Comparison of ENCODE assay signal across 16 cellular contexts in genomic region chr10:6924166-6924565, GRCh38.
A peak's percentile ranks its signal among the peaks of the same experiment; 100 is the strongest.
DNase-seq lines count a peak whose midpoint lies in the region; ATAC-seq, FAIRE-seq and TF ChIP-seq lines count a peak whose summit lies in the region.
"Had no signal": no experiment of that assay in that cellular context is flagged by ENCODE, and none has a peak within 500 bp of the region (broad histone marks: within the 10 kb centered on the region; RNA-seq: fewer than 3 reads in every experiment).

No MANE protein-coding gene starts in this region.

- H3K4me1 ChIP-seq in astrocyte (ENCODE audit: insufficient read depth, low read length), result peaks cover 21% of the 10 kb centered on the region
- H3K4me1 ChIP-seq: BE2C had no signal

- no peaks in the 10 kb centered on the region for H3K27me3 ChIP-seq in astrocyte (ENCODE audit: insufficient read depth, low read length)

- TF ChIP-seq CTCF in astrocyte (IDR thresholded peaks at IDR 0.05; ENCODE audit: insufficient read depth, low read depth, low read length), result no peak

- no peak overlapping the region for H3K4me3 Mint-ChIP-seq in astrocyte (ENCODE audit: unreplicated experiment)

- H3K9me3 ChIP-seq in astrocyte (ENCODE audit: insufficient read depth, low read depth, low read length), result no peaks in the 10 kb centered on the region
- H3K9me3 ChIP-seq: BE2C, esophagus squamous epithelium had no signal

- H3K4me2 ChIP-seq in astrocyte (ENCODE audit: low read length), result peak overlapping the region; percentile 52

- H3K4me1 Mint-ChIP-seq in astrocyte (ENCODE audit: low read depth, unreplicated experiment), result peaks cover 38% of the 10 kb centered on the region

- H3K9me3 Mint-ChIP-seq in astrocyte (ENCODE audit: unreplicated experiment), result peaks cover 2% of the 10 kb centered on the region

- H3K27me3 Mint-ChIP-seq in astrocyte (ENCODE audit: low read depth, unreplicated experiment), result no peaks in the 10 kb centered on the region

- no peak overlapping the region for H3K27ac Mint-ChIP-seq in astrocyte (ENCODE audit: unreplicated experiment)

- H2AFZ ChIP-seq in astrocyte (ENCODE audit: low read depth, low read length), result no peak overlapping the region

- ATAC-seq in HG02852 (IDR thresholded peaks at IDR 0.05; ENCODE audit: unreplicated experiment) (no peak), GM19455 (IDR thresholded peaks at IDR 0.05; ENCODE audit: unreplicated experiment) (no peak)
- ATAC-seq: HepG2 had no signal

- H4K20me1 ChIP-seq in astrocyte (ENCODE audit: insufficient read depth, low read length), result no peaks in the 10 kb centered on the region

- H3K27ac ChIP-seq in astrocyte (ENCODE audit: low read depth, low read length), result no peak overlapping the region
- H3K27ac ChIP-seq: esophagus squamous epithelium had no signal

- DNase-seq in AG20443 (ENCODE audit: low spot score) (peak; percentile 32), HTR-8/SVneo (ENCODE audit: insufficient read length, low spot score) (peak; percentile 42), astrocyte (ENCODE audit: low read depth) (peak; percentile 46), foreskin melanocyte (peak; percentile 77), activated T-cell treated with anti-CD3 and anti-CD28 coated beads for 4 hours (no peak), NCI-H1930 (lab: John Stamatoyannopoulos, UW) (no peak)
- DNase-seq: BE2C, esophagus squamous epithelium, left cardiac atrium, NCI-H2029 treated with DMSO at 0.1 percent for 48 hours, OCI-M1, substantia nigra had no signal

- FAIRE-seq in HTR-8/SVneo (lab: Jason Lieb, UNC) (peak; percentile 71), astrocyte (lab: Jason Lieb, UNC) (no peak)
- FAIRE-seq: HepG2, TTC549 had no signal

- H3K36me3 ChIP-seq in astrocyte (ENCODE audit: insufficient read depth, low read length), result no peaks in the 10 kb centered on the region
- H3K36me3 ChIP-seq: BE2C, esophagus squamous epithelium had no signal

- no peaks in the 10 kb centered on the region for H3K79me2 ChIP-seq in astrocyte (ENCODE audit: insufficient read depth, low read length)

- no peak overlapping the region for H3K4me3 ChIP-seq in astrocyte (ENCODE audit: insufficient read depth, low read depth, low read length)
- H3K4me3 ChIP-seq: esophagus squamous epithelium had no signal

- H3K9ac ChIP-seq in astrocyte (ENCODE audit: low read length), result no peak overlapping the region

- no peaks in the 10 kb centered on the region for H3K36me3 Mint-ChIP-seq in astrocyte (ENCODE audit: low read depth, unreplicated experiment)

Comparison
In these comparisons a context has a peak if more than half of its experiments do, and no peak if none do; other contexts are left out.
1. DNase-seq: peak in AG20443 (single experiment), HTR-8/SVneo (single experiment), astrocyte (single experiment) and foreskin melanocyte (single experiment); none in activated T-cell treated with anti-CD3 and anti-CD28 coated beads for 4 hours (single experiment) and NCI-H1930 (0 of 2).